ENCODE assay signal across 30 cellular contexts in the genomic region with DNA sequence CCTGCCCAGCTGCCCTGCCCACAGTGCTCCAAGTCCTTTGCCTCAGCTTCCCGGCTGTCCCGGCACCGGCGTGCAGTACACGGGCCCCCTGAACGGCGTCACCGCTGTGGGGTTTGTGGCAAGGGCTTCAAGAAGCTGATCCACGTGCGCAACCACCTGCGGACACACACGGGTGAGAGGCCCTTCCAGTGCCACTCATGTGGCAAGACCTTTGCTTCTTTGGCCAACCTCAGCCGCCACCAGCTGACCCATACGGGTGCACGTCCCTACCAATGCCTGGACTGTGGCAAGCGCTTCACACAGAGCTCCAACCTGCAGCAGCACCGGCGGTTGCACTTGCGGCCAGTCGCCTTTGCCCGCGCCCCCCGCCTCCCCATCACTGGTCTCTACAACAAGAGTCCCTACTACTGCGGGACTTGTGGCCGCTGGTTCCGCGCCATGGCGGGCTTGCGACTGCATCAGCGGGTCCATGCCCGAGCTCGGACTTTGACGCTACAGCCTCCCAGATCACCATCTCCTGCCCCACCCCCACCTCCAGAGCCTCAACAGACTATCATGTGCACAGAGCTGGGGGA.
"Had no signal": no experiment of that assay in that cellular context is flagged by ENCODE, and none has a peak within 500 bp of the region (broad histone marks: within the 10 kb centered on the region; RNA-seq: fewer than 3 reads in every experiment).

No MANE protein-coding gene starts in this region.

- ATAC-seq: left colon; left lung; lower lobe of right lung; naive thymus-derived CD8-positive, alpha-beta T cell; right cardiac atrium; sciatic nerve; stimulated activated effector memory CD8-positive, alpha-beta T cell treated with anti-CD3 and anti-CD28 coated beads, Interleukin-12 subunit alpha, Interleukin-12 subunit beta, amount 100 ng/mL, for 72 hours; upper lobe of right lung had no signal

- H3K4me3 Mint-ChIP-seq: naive thymus-derived CD8-positive, alpha-beta T cell; stimulated activated effector memory CD8-positive, alpha-beta T cell treated with anti-CD3 and anti-CD28 coated beads, Interleukin-12 subunit alpha, Interleukin-12 subunit beta, amount 100 ng/mL, for 72 hours; stimulated activated naive CD8-positive, alpha-beta T cell treated with anti-CD3 and anti-CD28 coated beads, Interleukin-15, Interleukin-2, amounts not matched to agents 100 ng/mL and 50 ng/mL, for 24 hours had no signal

- H3K9me3 ChIP-seq: left lung, lower lobe of right lung, neutrophil, ovary, prostate gland, suprapubic skin, thoracic aorta, tibial artery, upper lobe of right lung had no signal

- H3K27ac ChIP-seq: left lung, lower lobe of right lung, neutrophil, ovary, prostate gland, skin epidermis, suprapubic skin, thoracic aorta, tibial artery, upper lobe of right lung had no signal

- FAIRE-seq: keratinocyte, urothelium cell line had no signal

- H3K27me3 ChIP-seq: left lung, neutrophil, ovary, suprapubic skin, tibial artery, upper lobe of right lung had no signal

- DNase-seq: head of caudate nucleus; hippocampal formation; left colon; lower lobe of right lung; mammary epithelial cell; mesenchymal stem cell; naive thymus-derived CD8-positive, alpha-beta T cell; occipital lobe; ovary; retina; right cardiac atrium; stimulated activated CD4-positive, alpha-beta T cell treated with anti-CD3 and anti-CD28 coated beads, Interleukin-12 subunit alpha, Interleukin-12 subunit beta, amount 100 ng/mL, for 4 hours; stimulated activated CD4-positive, alpha-beta T cell treated with anti-CD3 and anti-CD28 coated beads, Interleukin-15, amount 100 ng/mL, for 24 hours; stimulated activated CD4-positive, alpha-beta T cell treated with anti-CD3 and anti-CD28 coated beads, Interleukin-2, amount 100 ng/mL, for 24 hours; stimulated activated CD4-positive, alpha-beta T cell treated with anti-CD3 and anti-CD28 coated beads, Interleukin-4, amount 100 ng/mL, for 1 hour; stimulated activated naive CD4-positive, alpha-beta T cell; tibial artery; trophoblast cell; upper lobe of right lung had no signal

- H3K27ac Mint-ChIP-seq: stimulated activated naive CD8-positive, alpha-beta T cell treated with anti-CD3 and anti-CD28 coated beads, Interleukin-15, Interleukin-2, amounts not matched to agents 100 ng/mL and 50 ng/mL, for 24 hours had no signal

- H3K27me3 Mint-ChIP-seq: naive thymus-derived CD8-positive, alpha-beta T cell; stimulated activated naive CD8-positive, alpha-beta T cell treated with anti-CD3 and anti-CD28 coated beads, Interleukin-15, Interleukin-2, amounts not matched to agents 100 ng/mL and 50 ng/mL, for 24 hours had no signal

- H3K4me3 ChIP-seq: left lung, lower lobe of right lung, ovary, prostate gland, skin epidermis, suprapubic skin, thoracic aorta, tibial artery, upper lobe of right lung had no signal

- H3K36me3 ChIP-seq: ovary had no signal

- H3K9me3 Mint-ChIP-seq: naive thymus-derived CD8-positive, alpha-beta T cell; stimulated activated effector memory CD8-positive, alpha-beta T cell treated with anti-CD3 and anti-CD28 coated beads, Interleukin-12 subunit alpha, Interleukin-12 subunit beta, amount 100 ng/mL, for 72 hours; stimulated activated naive CD8-positive, alpha-beta T cell treated with anti-CD3 and anti-CD28 coated beads, Interleukin-15, Interleukin-2, amounts not matched to agents 100 ng/mL and 50 ng/mL, for 24 hours had no signal
